In genomic region chr9:124768778-124769350, GRCh38 we compare ENCODE assay signal across 10 cellular contexts. TPM values are rescaled to one million over a fixed set of nuclear protein-coding genes. Genes with fewer than 3 reads are reported as not detected.
DNase-seq lines count a peak whose midpoint lies in the region; ATAC-seq and TF ChIP-seq lines count a peak whose summit lies in the region.
"Had no signal": no experiment of that assay in that cellular context is flagged by ENCODE, and none has a peak within 500 bp of the region (broad histone marks: within the 10 kb centered on the region; RNA-seq: fewer than 3 reads in every experiment).

No MANE protein-coding gene starts in this region.

- H3K4me3 Mint-ChIP-seq in activated CD4-positive, alpha-beta T cell treated with anti-CD3 and anti-CD28 coated beads for 36 hours, result peak overlapping the region; percentile 80

- CTCF ChIA-PET in activated CD4-positive, alpha-beta T cell treated with anti-CD3 and anti-CD28 coated beads for 36 hours (lab: Charles Lee), result interaction anchor here (0.6 to 12.5 kb wide), 7 partner anchors 10 to 1719 kb away, joined by 3 to 260 read pairs (median 3); partner anchors contain the start of genes ARPC5L and WDR38

- H3K4me1 ChIP-seq in Peyer's patch (peaks cover 0 to 26% (median 12%) of the 10 kb centered on the region in 4 donors), iPS DF 6.9 (ENCODE audit: control insufficient read depth, insufficient read depth, low read length) (peaks cover 2% of the 10 kb centered on the region; the same call in 1 of the 2 replicates), psoas muscle (peaks cover 8% of the 10 kb centered on the region), ascending aorta (peaks cover 0 to 20% of the 10 kb centered on the region in 2 donors)

- POLR2A ChIA-PET in activated CD4-positive, alpha-beta T cell treated with anti-CD3 and anti-CD28 coated beads for 36 hours (lab: Charles Lee), result interaction anchor here (0.6 to 1.4 kb wide), 5 partner anchors 44 to 144 kb away, joined by 3 to 8 read pairs (median 3); partner anchors contain the start of genes ARPC5L and RPL35

- peak overlapping the region in 2 of 4 donors; percentile 78 to 91 for H3K4me3 ChIP-seq in Peyer's patch
- peak overlapping the region; percentile 92; the same call in 1 of the 2 replicates for H3K4me3 ChIP-seq in iPS DF 6.9 (ENCODE audit: low read length)
- peak overlapping the region; percentile 91 for H3K4me3 ChIP-seq in psoas muscle
- H3K4me3 ChIP-seq in ascending aorta, result no peak overlapping the region
- H3K4me3 ChIP-seq: lung had no signal

- H3K36me3 ChIP-seq in Peyer's patch, result no peaks in the 10 kb centered on the region
- no peaks in the 10 kb centered on the region for H3K36me3 ChIP-seq in iPS DF 6.9 (ENCODE audit: control insufficient read depth, insufficient read depth, low read length)
- no peaks in the 10 kb centered on the region for H3K36me3 ChIP-seq in psoas muscle (ENCODE audit: insufficient read depth in 1 of 2, low read depth in 1 of 2)
- no peaks in the 10 kb centered on the region for H3K36me3 ChIP-seq in ascending aorta

- no peak for ATAC-seq in activated CD4-positive, alpha-beta T cell treated with anti-CD3 and anti-CD28 coated beads for 36 hours
- ATAC-seq in psoas muscle, result no peak
- ATAC-seq in GM21619 (IDR thresholded peaks at IDR 0.05; ENCODE audit: unreplicated experiment), result no peak

- TF ChIP-seq CTCF in Peyer's patch (IDR thresholded peaks at IDR 0.05), result no peak
- no peak for TF ChIP-seq CTCF in psoas muscle (IDR thresholded peaks at IDR 0.05)
- no peak for TF ChIP-seq CTCF in ascending aorta (IDR thresholded peaks at IDR 0.05)

- WGBS in iPS DF 6.9 (ENCODE audit: insufficient coverage, insufficient read length), result no CpG with 5 or more reads among the region's 7 CpGs
- 60 to 63% (median 61%) methylated on average over 7 of the region's 7 CpGs for WGBS in psoas muscle, 3 donors

- H3K27ac Mint-ChIP-seq in activated CD4-positive, alpha-beta T cell treated with anti-CD3 and anti-CD28 coated beads for 36 hours, result no peak overlapping the region

- H3K9me3 ChIP-seq in Peyer's patch (no peaks in the 10 kb centered on the region), iPS DF 6.9 (ENCODE audit: control insufficient read depth, insufficient read depth, low read length) (no peaks in the 10 kb centered on the region), psoas muscle (no peaks in the 10 kb centered on the region), ascending aorta (no peaks in the 10 kb centered on the region)

- H3K27me3 Mint-ChIP-seq in activated CD4-positive, alpha-beta T cell treated with anti-CD3 and anti-CD28 coated beads for 36 hours, result peaks cover 55% of the 10 kb centered on the region

- no peaks in the 10 kb centered on the region for H3K9me3 Mint-ChIP-seq in activated CD4-positive, alpha-beta T cell treated with anti-CD3 and anti-CD28 coated beads for 36 hours (ENCODE audit: low read depth)

- H3K27me3 ChIP-seq in Peyer's patch, result no peaks in the 10 kb centered on the region
- H3K27me3 ChIP-seq in iPS DF 6.9 (ENCODE audit: control insufficient read depth, insufficient read depth, low read length), result no peaks in the 10 kb centered on the region; the same call in 1 of the 2 replicates
- H3K27me3 ChIP-seq in psoas muscle (ENCODE audit: insufficient read depth in 3 of 3, low read length in 2 of 3), result peaks cover 2 to 10% (median 3%) of the 10 kb centered on the region in 3 donors
- H3K27me3 ChIP-seq in ascending aorta, result peaks cover 7% of the 10 kb centered on the region

- no peak for DNase-seq in activated CD4-positive, alpha-beta T cell treated with anti-CD3 and anti-CD28 coated beads for 36 hours
- DNase-seq in activated CD4-positive, alpha-beta T cell treated with anti-CD3 and anti-CD28 coated beads for 4 hours, result no peak
- DNase-seq in Peyer's patch (no peak), iPS DF 6.9 (ENCODE audit: low read depth, low spot score) (no peak), psoas muscle (no peak), NCI-H2107 treated with DMSO at 0.1 percent for 48 hours (lab: John Stamatoyannopoulos, UW; ENCODE audit: unreplicated experiment) (no peak), ascending aorta (ENCODE audit: low spot score in 2 of 2) (no peak)
- DNase-seq: NK-92 treated with Interleukin-12 subunit alpha and Interleukin-12 subunit beta, amount 100 ng/mL, for 24 hours had no signal

- TF ChIP-seq POLR2A in Peyer's patch (IDR thresholded peaks at IDR 0.05), result no peak

- H3K27ac ChIP-seq in Peyer's patch (peak overlapping the region in 3 of 4 donors; percentile 78 to 88 (median 86)), iPS DF 6.9 (ENCODE audit: low read length) (no peak overlapping the region), psoas muscle (no peak overlapping the region), ascending aorta (no peak overlapping the region)

- H3K36me3 Mint-ChIP-seq in activated CD4-positive, alpha-beta T cell treated with anti-CD3 and anti-CD28 coated beads for 36 hours (ENCODE audit: low read depth), result no peaks in the 10 kb centered on the region

- peaks cover 26% of the 10 kb centered on the region for H3K4me1 Mint-ChIP-seq in activated CD4-positive, alpha-beta T cell treated with anti-CD3 and anti-CD28 coated beads for 36 hours

- intact Hi-C loops in activated CD4-positive, alpha-beta T cell treated with anti-CD3 and anti-CD28 coated beads for 36 hours (cut with DNase I, micrococcal nuclease), result loop anchor here in 1 of 2 experiments (5.0 kb wide), 1 partner anchor 57 kb away; no protein-coding TSS in a partner anchor
- intact Hi-C loops in psoas muscle (cut with DNase I) (no loop called here), ascending aorta (cut with DNase I) (no loop called here)

RNA-seq across cellular contexts. Expression of gene NR6A1, which starts 2.2 kb away (rescaled TPM):
- 1 to 10 TPM in 1 of 2 experiments, under 1 TPM in 1; 0.82 to 1.1 TPM for total RNA-seq in activated CD4-positive, alpha-beta T cell treated with anti-CD3 and anti-CD28 coated beads for 36 hours
- 10 to 100 TPM; 10.7 to 43.0 (median 28.1) TPM for total RNA-seq in Peyer's patch
- 1 to 10 TPM in 3 of 4 donors, under 1 TPM in 1; 0.54 to 2.6 (median 1.6) TPM for total RNA-seq in psoas muscle
- polyA plus RNA-seq in psoas muscle, result under 1 TPM; 0.32 to 0.70 (median 0.39) TPM
- 0.53 TPM for total RNA-seq in ascending aorta

RNA-seq across cellular contexts. Expression of gene OLFML2A, which starts 8.1 kb away (rescaled TPM):
- under 1 TPM in 1 of 2 experiments, not detected in 1; 0.05 TPM for total RNA-seq in activated CD4-positive, alpha-beta T cell treated with anti-CD3 and anti-CD28 coated beads for 36 hours
- 10 to 100 TPM in 1 of 4 donors, 1 to 10 TPM in 2, under 1 TPM in 1; 0.88 to 10.0 (median 8.7) TPM for total RNA-seq in Peyer's patch
- total RNA-seq in psoas muscle, result 10 to 100 TPM in 3 of 4 donors, 1 to 10 TPM in 1; 7.1 to 30.3 (median 13.2) TPM
- polyA plus RNA-seq in psoas muscle, result 1 to 10 TPM; 3.0 to 5.1 (median 4.0) TPM
- total RNA-seq in ascending aorta, result 129 TPM

Comparison
In these comparisons a context has a peak if more than half of its experiments do, and no peak if none do; other contexts are left out.
1. H3K27ac ChIP-seq: peak in Peyer's patch (3 of 4); none in iPS DF 6.9 (single experiment), psoas muscle (single experiment) and ascending aorta (0 of 2).
2. H3K4me3 ChIP-seq: peak in iPS DF 6.9 (single experiment) and psoas muscle (single experiment); none in ascending aorta (0 of 2).